In genomic region chr5:6666762-6667161, GRCh38 we compare ENCODE assay signal across 38 cellular contexts.
"Had no signal": no experiment of that assay in that cellular context is flagged by ENCODE, and none has a peak within 500 bp of the region (broad histone marks: within the 10 kb centered on the region; RNA-seq: fewer than 3 reads in every experiment).

No MANE protein-coding gene starts in this region.

- H3K36me3 ChIP-seq: cardiac muscle cell had no signal

- H3K4me3 Mint-ChIP-seq: activated B cell treated with CpG ODN at 0.5 μM for 24 hours; activated CD4-positive, alpha-beta memory T cell treated with anti-CD3 and anti-CD28 coated beads for 36 hours; activated CD4-positive, alpha-beta T cell treated with anti-CD3 and anti-CD28 coated beads, Interleukin-2, amount 10 ng/mL, durations not matched to agents 24 days and 14 days; activated CD8-positive, alpha-beta T cell treated with anti-CD3 and anti-CD28 coated beads for 36 hours; activated naive CD4-positive, alpha-beta T cell treated with anti-CD3 and anti-CD28 coated beads, Interleukin-2, amount 10 ng/mL, durations not matched to agents 7 days and 5 days; activated naive CD4-positive, alpha-beta T cell treated with anti-CD3 and anti-CD28 coated beads, Interleukin-2, amount 50 U/mL, for 24 hours; activated naive CD8-positive, alpha-beta T cell; activated naive CD8-positive, alpha-beta T cell treated with anti-CD3 and anti-CD28 coated beads, Interleukin-2, amount 10 ng/mL, durations not matched to agents 7 days and 5 days; activated naive CD8-positive, alpha-beta T cell treated with anti-CD3 and anti-CD28 coated beads, Interleukin-2, amount 50 U/mL, for 24 hours; activated T-cell treated with anti-CD3 and anti-CD28 coated beads, Interleukin-2, amount 50 U/mL, for 4 hours; activated T-cell treated with anti-CD3 and anti-CD28 coated beads, Interleukin-2, amount 50 U/mL, for 72 hours; activated T-helper 1 cell treated with anti-CD3 and anti-CD28 coated beads, Interleukin-12 subunit alpha, Interleukin-12 subunit beta, Interleukin-2, Interleukin-4 antibody, amounts not matched to agents 30 ng/mL and 10 ng/mL and 1 ng/mL, durations not matched to agents 14 hours and 24 hours and 36 hours; brain; central memory CD8-positive, alpha-beta T cell; T-helper 1 cell treated with Interleukin-12 subunit alpha and Interleukin-12 subunit beta and Interleukin-4 antibody, amounts not matched to agents 30 μg/mL and 1 μg/mL, for 36 hours; T-helper 2 cell treated with Interferon-gamma antibody and Interleukin-4, amounts not matched to agents 5 μg/mL and 100 μg/mL, for 36 hours had no signal

- H3K4me1 ChIP-seq: ascending aorta had no signal

- FAIRE-seq: bronchial epithelial cell, TTC549 had no signal

- H3K27me3 ChIP-seq: ascending aorta, cardiac muscle cell had no signal

- H3K9me3 ChIP-seq: ascending aorta had no signal

- H3K27ac Mint-ChIP-seq: activated B cell treated with CpG ODN at 0.5 μM for 24 hours; activated CD4-positive, alpha-beta memory T cell treated with anti-CD3 and anti-CD28 coated beads for 36 hours; activated CD4-positive, alpha-beta T cell treated with anti-CD3 and anti-CD28 coated beads, Interleukin-2, amount 10 ng/mL, durations not matched to agents 24 days and 14 days; activated CD8-positive, alpha-beta T cell treated with anti-CD3 and anti-CD28 coated beads for 36 hours; activated naive CD4-positive, alpha-beta T cell treated with anti-CD3 and anti-CD28 coated beads, Interleukin-2, amount 10 ng/mL, durations not matched to agents 7 days and 5 days; activated naive CD4-positive, alpha-beta T cell treated with anti-CD3 and anti-CD28 coated beads, Interleukin-2, amount 50 U/mL, for 24 hours; activated naive CD8-positive, alpha-beta T cell; activated naive CD8-positive, alpha-beta T cell treated with anti-CD3 and anti-CD28 coated beads, Interleukin-2, amount 10 ng/mL, durations not matched to agents 7 days and 5 days; activated naive CD8-positive, alpha-beta T cell treated with anti-CD3 and anti-CD28 coated beads, Interleukin-2, amount 50 U/mL, for 24 hours; activated T-cell treated with anti-CD3 and anti-CD28 coated beads, Interleukin-2, amount 50 U/mL, for 72 hours; activated T-helper 1 cell treated with anti-CD3 and anti-CD28 coated beads, Interleukin-12 subunit alpha, Interleukin-12 subunit beta, Interleukin-2, Interleukin-4 antibody, amounts not matched to agents 30 ng/mL and 10 ng/mL and 1 ng/mL, durations not matched to agents 14 hours and 24 hours and 36 hours; activated T-helper 2 cell treated with anti-CD3 and anti-CD28 coated beads, Interferon-gamma antibody, Interleukin-2, Interleukin-4, amounts not matched to agents 10 μg/mL and 5 μg/mL and 100 μg/mL, durations not matched to agents 14 hours and 24 hours and 36 hours; brain; T-helper 1 cell treated with Interleukin-12 subunit alpha and Interleukin-12 subunit beta and Interleukin-4 antibody, amounts not matched to agents 30 μg/mL and 1 μg/mL, for 36 hours; T-helper 2 cell treated with Interferon-gamma antibody and Interleukin-4, amounts not matched to agents 5 μg/mL and 100 μg/mL, for 36 hours had no signal

- H3K27ac ChIP-seq: ascending aorta, cardiac muscle cell, VCaP had no signal

- H3K27me3 Mint-ChIP-seq: activated B cell treated with CpG ODN at 0.5 μM for 24 hours; activated CD4-positive, alpha-beta memory T cell treated with anti-CD3 and anti-CD28 coated beads for 36 hours; activated CD4-positive, alpha-beta T cell treated with anti-CD3 and anti-CD28 coated beads, Interleukin-2, amount 10 ng/mL, durations not matched to agents 24 days and 14 days; activated CD8-positive, alpha-beta T cell treated with anti-CD3 and anti-CD28 coated beads for 36 hours; activated naive CD4-positive, alpha-beta T cell treated with anti-CD3 and anti-CD28 coated beads, Interleukin-2, amount 10 ng/mL, durations not matched to agents 7 days and 5 days; activated naive CD4-positive, alpha-beta T cell treated with anti-CD3 and anti-CD28 coated beads, Interleukin-2, amount 50 U/mL, for 24 hours; activated naive CD8-positive, alpha-beta T cell; activated naive CD8-positive, alpha-beta T cell treated with anti-CD3 and anti-CD28 coated beads, Interleukin-2, amount 10 ng/mL, durations not matched to agents 7 days and 5 days; activated naive CD8-positive, alpha-beta T cell treated with anti-CD3 and anti-CD28 coated beads, Interleukin-2, amount 50 U/mL, for 24 hours; brain; central memory CD8-positive, alpha-beta T cell had no signal

- DNase-seq: activated B cell treated with CpG ODN at 0.5 μM for 24 hours; activated CD4-positive, alpha-beta memory T cell treated with anti-CD3 and anti-CD28 coated beads for 36 hours; activated CD4-positive, alpha-beta T cell treated with anti-CD3 and anti-CD28 coated beads for 4 hours; activated CD4-positive, alpha-beta T cell treated with anti-CD3 and anti-CD28 coated beads, Interleukin-2, amount 10 ng/mL, durations not matched to agents 24 days and 14 days; activated CD4-positive, alpha-beta T cell treated with anti-CD3 and anti-CD28 coated beads, Interleukin-2, amount 50 U/mL, for 1 hour; activated CD4-positive, alpha-beta T cell treated with anti-CD3 and anti-CD28 coated beads, Interleukin-2, amount 50 U/mL, for 4 hours; activated CD4-positive, CD25-positive, alpha-beta regulatory T cell treated with anti-CD3 and anti-CD28 coated beads, Interleukin-2, amount 50 U/mL, for 72 hours; activated CD8-positive, alpha-beta memory T cell treated with anti-CD3 and anti-CD28 coated beads, Interleukin-2, amount 50 U/mL, for 4 hours; activated CD8-positive, alpha-beta T cell treated with anti-CD3 and anti-CD28 coated beads for 36 hours; activated effector memory CD4-positive, alpha-beta T cell treated with Interleukin-2 at 50 U/mL for 16 hours; activated gamma-delta T cell; activated naive CD4-positive, alpha-beta T cell treated with anti-CD3 and anti-CD28 coated beads, Interleukin-2, amount 10 ng/mL, durations not matched to agents 7 days and 5 days; activated naive CD4-positive, alpha-beta T cell treated with Interleukin-2 at 50 U/mL for 16 hours; activated naive CD8-positive, alpha-beta T cell treated with anti-CD3 and anti-CD28 coated beads, Interleukin-2, amount 10 ng/mL, durations not matched to agents 7 days and 5 days; activated naive CD8-positive, alpha-beta T cell treated with anti-CD3 and anti-CD28 coated beads, Interleukin-2, amount 50 U/mL, for 24 hours; activated T-cell treated with anti-CD3 and anti-CD28 coated beads for 4 hours; activated T-cell treated with anti-CD3 and anti-CD28 coated beads, Interleukin-2, amount 50 U/mL, for 1 hour; activated T-cell treated with anti-CD3 and anti-CD28 coated beads, Interleukin-2, amount 50 U/mL, for 4 hours; activated T-cell treated with anti-CD3 and anti-CD28 coated beads, Interleukin-2, amount 50 U/mL, for 72 hours; amygdala; anterior cingulate cortex; caudate nucleus; cerebellar nuclear complex; T-helper 2 cell; T-helper 9 cell had no signal

- H3K4me1 Mint-ChIP-seq: activated CD4-positive, alpha-beta T cell treated with anti-CD3 and anti-CD28 coated beads, Interleukin-2, amount 10 ng/mL, durations not matched to agents 24 days and 14 days; activated naive CD4-positive, alpha-beta T cell treated with anti-CD3 and anti-CD28 coated beads, Interleukin-2, amount 10 ng/mL, durations not matched to agents 7 days and 5 days; activated naive CD4-positive, alpha-beta T cell treated with anti-CD3 and anti-CD28 coated beads, Interleukin-2, amount 50 U/mL, for 24 hours; activated naive CD8-positive, alpha-beta T cell treated with anti-CD3 and anti-CD28 coated beads, Interleukin-2, amount 10 ng/mL, durations not matched to agents 7 days and 5 days; activated naive CD8-positive, alpha-beta T cell treated with anti-CD3 and anti-CD28 coated beads, Interleukin-2, amount 50 U/mL, for 24 hours; brain; central memory CD8-positive, alpha-beta T cell had no signal

- ATAC-seq: activated CD8-positive, alpha-beta T cell treated with anti-CD3 and anti-CD28 coated beads for 36 hours; activated naive CD8-positive, alpha-beta T cell treated with anti-CD3 and anti-CD28 coated beads, Interleukin-2, amount 50 U/mL, for 24 hours; activated T-cell treated with anti-CD3 and anti-CD28 coated beads, Interleukin-2, amount 50 U/mL, for 4 hours; activated T-cell treated with anti-CD3 and anti-CD28 coated beads, Interleukin-2, amount 50 U/mL, for 72 hours had no signal

- H3K9me3 Mint-ChIP-seq: activated B cell treated with CpG ODN at 0.5 μM for 24 hours; activated CD4-positive, alpha-beta memory T cell treated with anti-CD3 and anti-CD28 coated beads for 36 hours; activated CD8-positive, alpha-beta T cell treated with anti-CD3 and anti-CD28 coated beads for 36 hours; activated naive CD4-positive, alpha-beta T cell treated with anti-CD3 and anti-CD28 coated beads, Interleukin-2, amount 50 U/mL, for 24 hours; activated naive CD8-positive, alpha-beta T cell treated with anti-CD3 and anti-CD28 coated beads, Interleukin-2, amount 10 ng/mL, durations not matched to agents 7 days and 5 days; activated naive CD8-positive, alpha-beta T cell treated with anti-CD3 and anti-CD28 coated beads, Interleukin-2, amount 50 U/mL, for 24 hours; activated T-cell treated with anti-CD3 and anti-CD28 coated beads, Interleukin-2, amount 50 U/mL, for 4 hours; activated T-cell treated with anti-CD3 and anti-CD28 coated beads, Interleukin-2, amount 50 U/mL, for 72 hours; activated T-helper 1 cell treated with anti-CD3 and anti-CD28 coated beads, Interleukin-12 subunit alpha, Interleukin-12 subunit beta, Interleukin-2, Interleukin-4 antibody, amounts not matched to agents 30 ng/mL and 10 ng/mL and 1 ng/mL, durations not matched to agents 14 hours and 24 hours and 36 hours; activated T-helper 2 cell treated with anti-CD3 and anti-CD28 coated beads, Interferon-gamma antibody, Interleukin-2, Interleukin-4, amounts not matched to agents 10 μg/mL and 5 μg/mL and 100 μg/mL, durations not matched to agents 14 hours and 24 hours and 36 hours; central memory CD8-positive, alpha-beta T cell; T-helper 1 cell treated with Interleukin-12 subunit alpha and Interleukin-12 subunit beta and Interleukin-4 antibody, amounts not matched to agents 30 μg/mL and 1 μg/mL, for 36 hours; T-helper 2 cell treated with Interferon-gamma antibody and Interleukin-4, amounts not matched to agents 5 μg/mL and 100 μg/mL, for 36 hours had no signal

- H3K4me3 ChIP-seq: ascending aorta, cardiac muscle cell had no signal
